In the genomic region with DNA sequence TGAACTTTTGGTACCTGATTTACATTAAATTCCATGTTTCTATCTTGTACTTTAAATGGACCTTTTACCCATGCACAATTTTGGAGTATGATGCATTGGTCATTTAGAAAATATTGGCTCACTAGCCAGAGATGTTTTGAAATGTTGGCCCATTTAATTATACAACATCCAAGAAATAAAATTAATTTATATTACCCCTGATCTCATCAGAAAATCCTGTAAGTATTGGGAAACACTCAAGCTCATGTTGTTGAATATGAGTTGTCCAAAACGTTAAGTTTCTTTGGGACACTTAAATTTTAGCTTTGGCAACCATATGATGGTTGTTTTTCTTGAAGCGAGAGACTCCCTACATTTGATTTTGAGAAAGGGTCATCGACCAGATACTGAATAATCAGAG, we compare ENCODE assay signal across 6 cellular contexts.
"Had no signal": no experiment of that assay in that cellular context is flagged by ENCODE, and none has a peak within 500 bp of the region (broad histone marks: within the 10 kb centered on the region; RNA-seq: fewer than 3 reads in every experiment).

No MANE protein-coding gene starts in this region.

- H3K4me3 ChIP-seq: K562 had no signal

- DNase-seq: IMR-90, KBM-7, KG1 had no signal

- ATAC-seq: HepG2, K562 had no signal

- H3K27ac ChIP-seq: HL-60 had no signal
